ENCODE assay signal across 2 cellular contexts in the genomic region with DNA sequence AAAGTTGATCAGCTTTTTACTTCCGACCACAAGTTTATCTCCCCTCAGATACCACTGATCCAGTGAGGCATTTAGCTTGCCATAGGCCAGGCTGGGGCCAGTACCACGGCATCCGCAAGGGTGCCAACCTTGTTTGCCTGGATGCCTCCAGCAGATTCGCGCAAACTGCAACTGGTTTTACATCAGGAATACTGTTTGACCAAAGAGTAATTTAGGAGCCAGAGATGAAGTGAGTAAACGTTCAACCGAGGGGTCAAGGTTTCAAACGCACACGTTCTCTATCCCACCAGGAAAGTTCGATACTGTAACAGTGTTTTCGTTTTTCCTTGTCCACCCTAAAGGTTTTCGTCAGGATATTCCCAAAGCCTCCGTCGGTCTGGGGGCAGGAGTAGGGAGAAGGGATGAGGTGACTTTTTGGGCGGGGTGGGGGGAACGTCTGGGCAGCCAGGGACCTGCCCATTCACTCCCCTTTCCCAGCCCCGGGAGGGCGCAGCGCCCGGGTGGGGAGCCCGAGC.
TF ChIP-seq lines count a peak whose summit lies in the region.

MDFIC (plus strand) TSS at position 459 of the 515 bp plus-strand sequence. CDS start 940 bp downstream, outside the sequence.

TF ChIP-seq in HCT116, 20 proteins besides CTCF, POLR2A, EP300 and RAD21:
- TF ChIP-seq ZFX (IDR thresholded peaks at IDR 0.05), result no peak

TF ChIP-seq in H1, 55 proteins besides CTCF, POLR2A, EP300 and RAD21:
- peak; percentile 34 for TF ChIP-seq EZH2 (IDR thresholded peaks at IDR 0.05; ENCODE audit: low read depth, low read length, severe bottlenecking)
- peak; percentile 43; the same call in 1 of the 2 replicates for TF ChIP-seq RFX5 (IDR thresholded peaks at IDR 0.05; ENCODE audit: borderline replicate concordance, low read depth, low read length)
- TF ChIP-seq SRF (IDR thresholded peaks at IDR 0.05; ENCODE audit: low read depth, low read length), result no peak
- no peak for TF ChIP-seq SP4 (IDR thresholded peaks at IDR 0.05; ENCODE audit: low read length)
- TF ChIP-seq SP2 (IDR thresholded peaks at IDR 0.05; ENCODE audit: low read length), result no peak
- TF ChIP-seq TAF1 (IDR thresholded peaks at IDR 0.05; ENCODE audit: low read depth, low read length), result no peak
- no peak for TF ChIP-seq BCL11A (IDR thresholded peaks at IDR 0.05; ENCODE audit: low read depth in 2 of 2, low read length in 2 of 2)
- TF ChIP-seq RXRA (IDR thresholded peaks at IDR 0.05; ENCODE audit: insufficient read depth, low read depth, low read length), result 0 out of 2 replicates have a peak, but pooled peaks have one; percentile 52
- no peak for TF ChIP-seq TAF7 (optimal IDR thresholded peaks at IDR 0.05; ENCODE audit: borderline replicate concordance, low read depth, low read length)
- TF ChIP-seq KDM1A (IDR thresholded peaks at IDR 0.05; ENCODE audit: borderline replicate concordance, low read length), result no peak
- no peak for TF ChIP-seq NANOG (IDR thresholded peaks at IDR 0.05; ENCODE audit: insufficient read depth, low read depth, low read length, poor library complexity, severe bottlenecking)
- TF ChIP-seq TCF12 (IDR thresholded peaks at IDR 0.05; ENCODE audit: low read depth, low read length), result no peak
- TF ChIP-seq POU5F1 (IDR thresholded peaks at IDR 0.05; ENCODE audit: low read depth, low read length), result no peak
- no peak for TF ChIP-seq JUND (IDR thresholded peaks at IDR 0.05; ENCODE audit: low read length)
